22 cellular contexts compared by ENCODE assay signal in genomic region chr7:129630341-129630740, GRCh38.
"Had no signal": no experiment of that assay in that cellular context is flagged by ENCODE, and none has a peak within 500 bp of the region (broad histone marks: within the 10 kb centered on the region; RNA-seq: fewer than 3 reads in every experiment).

No MANE protein-coding gene starts in this region.

- FAIRE-seq: bronchial epithelial cell, islet of Langerhans, small intestine had no signal

- H3K9me3 ChIP-seq: colonic mucosa, esophagus squamous epithelium, gastrocnemius medialis, heart left ventricle, right lobe of liver, stomach, suprapubic skin, tibial nerve had no signal

- H3K27ac ChIP-seq: colonic mucosa, esophagus squamous epithelium, gastrocnemius medialis, right lobe of liver, stomach, suprapubic skin, tibial nerve, VCaP had no signal

- H3K36me3 Mint-ChIP-seq: stimulated activated effector memory CD8-positive, alpha-beta T cell treated with anti-CD3 and anti-CD28 coated beads, Interleukin-12 subunit alpha, Interleukin-12 subunit beta, amount 100 ng/mL, for 72 hours had no signal

- H3K4me3 ChIP-seq: colonic mucosa, esophagus squamous epithelium, gastrocnemius medialis, heart left ventricle, right lobe of liver, stomach, suprapubic skin, tibial nerve had no signal

- DNase-seq: activated CD4-positive, alpha-beta T cell treated with anti-CD3 and anti-CD28 coated beads, Interleukin-2, amount 50 U/mL, for 1 hour; activated CD8-positive, alpha-beta T cell treated with anti-CD3 and anti-CD28 coated beads, Interleukin-2, amount 10 ng/mL, durations not matched to agents 7 days and 5 days; amygdala; colonic mucosa; esophagus squamous epithelium; gastrocnemius medialis; heart left ventricle; left ventricle myocardium superior; posterior cingulate gyrus; right lobe of liver; small intestine; stimulated activated CD4-positive, alpha-beta T cell treated with anti-CD3 and anti-CD28 coated beads, Interleukin-2, amount 100 ng/mL, for 24 hours; stomach had no signal

- H3K4me3 Mint-ChIP-seq: activated CD8-positive, alpha-beta T cell treated with anti-CD3 and anti-CD28 coated beads, Interleukin-2, amount 10 ng/mL, durations not matched to agents 7 days and 5 days; activated T-helper 17 cell treated with anti-CD3 and anti-CD28 coated beads, Interleukin-2, amount 50 U/mL, for 72 hours; nephron; stimulated activated effector memory CD8-positive, alpha-beta T cell treated with anti-CD3 and anti-CD28 coated beads, Interleukin-12 subunit alpha, Interleukin-12 subunit beta, amount 100 ng/mL, for 72 hours; T-helper 2 cell treated with Interferon-gamma antibody and Interleukin-4, amounts not matched to agents 5 μg/mL and 100 μg/mL, for 36 hours had no signal

- H3K27me3 ChIP-seq: colonic mucosa, esophagus squamous epithelium, gastrocnemius medialis, heart left ventricle, right lobe of liver, stomach, suprapubic skin, tibial nerve had no signal

- H3K27me3 Mint-ChIP-seq: activated T-helper 17 cell treated with anti-CD3 and anti-CD28 coated beads, Interleukin-2, amount 50 U/mL, for 72 hours had no signal

- H3K4me1 ChIP-seq: colonic mucosa, esophagus squamous epithelium, suprapubic skin had no signal

- H3K27ac Mint-ChIP-seq: activated CD8-positive, alpha-beta T cell treated with anti-CD3 and anti-CD28 coated beads, Interleukin-2, amount 10 ng/mL, durations not matched to agents 7 days and 5 days; activated T-helper 17 cell treated with anti-CD3 and anti-CD28 coated beads, Interleukin-2, amount 50 U/mL, for 72 hours; nephron; stimulated activated effector memory CD8-positive, alpha-beta T cell treated with anti-CD3 and anti-CD28 coated beads, Interleukin-12 subunit alpha, Interleukin-12 subunit beta, amount 100 ng/mL, for 72 hours; T-helper 2 cell treated with Interferon-gamma antibody and Interleukin-4, amounts not matched to agents 5 μg/mL and 100 μg/mL, for 36 hours had no signal

- H3K9me3 Mint-ChIP-seq: activated T-helper 17 cell treated with anti-CD3 and anti-CD28 coated beads, Interleukin-2, amount 50 U/mL, for 72 hours; nephron; stimulated activated effector memory CD8-positive, alpha-beta T cell treated with anti-CD3 and anti-CD28 coated beads, Interleukin-12 subunit alpha, Interleukin-12 subunit beta, amount 100 ng/mL, for 72 hours; T-helper 2 cell treated with Interferon-gamma antibody and Interleukin-4, amounts not matched to agents 5 μg/mL and 100 μg/mL, for 36 hours had no signal

- H3K36me3 ChIP-seq: colonic mucosa, esophagus squamous epithelium, gastrocnemius medialis, right lobe of liver, stomach, suprapubic skin, tibial nerve had no signal
